ENCODE assay signal across 1 cellular context in the genomic region with DNA sequence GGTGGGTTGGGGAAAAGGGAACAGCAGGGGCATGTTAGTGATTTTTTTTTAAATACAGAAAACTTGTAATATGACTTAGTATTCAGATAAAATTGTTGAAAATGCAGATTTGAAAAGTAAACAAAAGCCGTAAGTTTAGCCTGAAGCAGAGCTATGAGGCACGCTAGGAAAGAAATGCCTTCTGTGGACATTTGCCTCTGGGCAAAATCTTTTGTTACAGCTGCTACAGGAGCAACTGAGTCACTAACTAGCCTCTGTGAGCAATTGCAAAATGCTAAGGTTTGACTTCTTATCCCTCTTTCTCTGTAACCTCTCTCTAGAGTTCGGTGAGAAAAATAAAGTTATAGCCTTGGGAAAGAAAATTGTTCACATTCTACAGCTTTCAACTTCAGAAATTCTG.
TF ChIP-seq lines count a peak whose summit lies in the region.

No MANE protein-coding gene starts in this region.

TF ChIP-seq in WTC11, 78 proteins besides CTCF, POLR2A, EP300 and RAD21:
- TF ChIP-seq, protein P1, sequence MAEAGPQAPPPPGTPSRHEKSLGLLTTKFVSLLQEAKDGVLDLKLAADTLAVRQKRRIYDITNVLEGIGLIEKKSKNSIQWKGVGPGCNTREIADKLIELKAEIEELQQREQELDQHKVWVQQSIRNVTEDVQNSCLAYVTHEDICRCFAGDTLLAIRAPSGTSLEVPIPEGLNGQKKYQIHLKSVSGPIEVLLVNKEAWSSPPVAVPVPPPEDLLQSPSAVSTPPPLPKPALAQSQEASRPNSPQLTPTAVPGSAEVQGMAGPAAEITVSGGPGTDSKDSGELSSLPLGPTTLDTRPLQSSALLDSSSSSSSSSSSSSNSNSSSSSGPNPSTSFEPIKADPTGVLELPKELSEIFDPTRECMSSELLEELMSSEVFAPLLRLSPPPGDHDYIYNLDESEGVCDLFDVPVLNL (CRISPR knock-in tag; IDR thresholded peaks at IDR 0.05; ENCODE audit: borderline replicate concordance, low read depth): no peak
- no peak for TF ChIP-seq ATF1 (CRISPR knock-in tag; IDR thresholded peaks at IDR 0.05)
- TF ChIP-seq, protein P2, sequence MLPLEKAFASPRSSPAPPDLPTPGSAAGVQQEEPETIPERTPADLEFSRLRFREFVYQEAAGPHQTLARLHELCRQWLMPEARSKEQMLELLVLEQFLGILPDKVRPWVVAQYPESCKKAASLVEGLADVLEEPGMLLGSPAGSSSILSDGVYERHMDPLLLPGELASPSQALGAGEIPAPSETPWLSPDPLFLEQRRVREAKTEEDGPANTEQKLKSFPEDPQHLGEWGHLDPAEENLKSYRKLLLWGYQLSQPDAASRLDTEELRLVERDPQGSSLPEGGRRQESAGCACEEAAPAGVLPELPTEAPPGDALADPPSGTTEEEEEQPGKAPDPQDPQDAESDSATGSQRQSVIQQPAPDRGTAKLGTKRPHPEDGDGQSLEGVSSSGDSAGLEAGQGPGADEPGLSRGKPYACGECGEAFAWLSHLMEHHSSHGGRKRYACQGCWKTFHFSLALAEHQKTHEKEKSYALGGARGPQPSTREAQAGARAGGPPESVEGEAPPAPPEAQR (CRISPR knock-in tag; IDR thresholded peaks at IDR 0.05): no peak
- TF ChIP-seq, protein P3, sequence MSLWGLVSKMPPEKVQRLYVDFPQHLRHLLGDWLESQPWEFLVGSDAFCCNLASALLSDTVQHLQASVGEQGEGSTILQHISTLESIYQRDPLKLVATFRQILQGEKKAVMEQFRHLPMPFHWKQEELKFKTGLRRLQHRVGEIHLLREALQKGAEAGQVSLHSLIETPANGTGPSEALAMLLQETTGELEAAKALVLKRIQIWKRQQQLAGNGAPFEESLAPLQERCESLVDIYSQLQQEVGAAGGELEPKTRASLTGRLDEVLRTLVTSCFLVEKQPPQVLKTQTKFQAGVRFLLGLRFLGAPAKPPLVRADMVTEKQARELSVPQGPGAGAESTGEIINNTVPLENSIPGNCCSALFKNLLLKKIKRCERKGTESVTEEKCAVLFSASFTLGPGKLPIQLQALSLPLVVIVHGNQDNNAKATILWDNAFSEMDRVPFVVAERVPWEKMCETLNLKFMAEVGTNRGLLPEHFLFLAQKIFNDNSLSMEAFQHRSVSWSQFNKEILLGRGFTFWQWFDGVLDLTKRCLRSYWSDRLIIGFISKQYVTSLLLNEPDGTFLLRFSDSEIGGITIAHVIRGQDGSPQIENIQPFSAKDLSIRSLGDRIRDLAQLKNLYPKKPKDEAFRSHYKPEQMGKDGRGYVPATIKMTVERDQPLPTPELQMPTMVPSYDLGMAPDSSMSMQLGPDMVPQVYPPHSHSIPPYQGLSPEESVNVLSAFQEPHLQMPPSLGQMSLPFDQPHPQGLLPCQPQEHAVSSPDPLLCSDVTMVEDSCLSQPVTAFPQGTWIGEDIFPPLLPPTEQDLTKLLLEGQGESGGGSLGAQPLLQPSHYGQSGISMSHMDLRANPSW (CRISPR knock-in tag; conservative IDR thresholded peaks at IDR 0.05; ENCODE audit: low read depth): no peak
TF ChIP-seq in WTC11: peak in this region for 0.
